Comparison of ENCODE assay signal across 9 cellular contexts in genomic region chr3:73094127-73094526, GRCh38. TPM values are rescaled to one million over a fixed set of nuclear protein-coding genes. Genes with fewer than 3 reads are reported as not detected.
DNase-seq lines count a peak whose midpoint lies in the region; TF ChIP-seq lines count a peak whose summit lies in the region.
"Had no signal": no experiment of that assay in that cellular context is flagged by ENCODE, and none has a peak within 500 bp of the region (broad histone marks: within the 10 kb centered on the region; RNA-seq: fewer than 3 reads in every experiment).

No MANE protein-coding gene starts in this region.

- TF ChIP-seq CTCF in CD14-positive monocyte (IDR thresholded peaks at IDR 0.05) = peak; percentile 61

- no peaks in the 10 kb centered on the region for H3K36me3 Mint-ChIP-seq in CD14-positive monocyte

- peaks cover 0 to 20% (median 5%) of the 10 kb centered on the region in 7 donors for H3K9me3 Mint-ChIP-seq in CD14-positive monocyte

- POLR2A ChIA-PET in HEK293T (lab: Yijun Ruan, JAX) = no interaction called here

- intact Hi-C loops in CD14-positive monocyte (cut with micrococcal nuclease) = no loop called here

- H3K4me1 Mint-ChIP-seq in CD14-positive monocyte = peaks cover 29% of the 10 kb centered on the region

- peak overlapping the region; percentile 57 to 83 for H3K4me3 Mint-ChIP-seq in CD14-positive monocyte

- peak overlapping the region; percentile 48 to 82 (median 79) for H3K27ac Mint-ChIP-seq in CD14-positive monocyte

- peaks cover 0 to 2% (median 0%) of the 10 kb centered on the region in 3 donors for H3K27me3 Mint-ChIP-seq in CD14-positive monocyte (ENCODE audit: low read depth in 3 of 3)

- DNase-seq in CD14-positive monocyte (ENCODE audit: low spot score) (no peak), HEK293T (ENCODE audit: extremely low spot score) (peak; percentile 27), OCI-M1 (lab: John Stamatoyannopoulos, UW) (peak; percentile 43), foreskin melanocyte (peak; percentile 46), NCI-H345 (lab: John Stamatoyannopoulos, UW) (no peak), retina (no peak), NCI-H446 (lab: John Stamatoyannopoulos, UW) (no peak)
- DNase-seq in activated effector memory CD4-positive, alpha-beta T cell treated with anti-CD3 and anti-CD28 coated beads, Interleukin-2, amount 50 U/mL, for 16 hours = no peak
- DNase-seq: pancreas had no signal

- CTCF ChIA-PET in HEK293T (lab: Yijun Ruan, JAX) = no interaction called here

TF ChIP-seq in HEK293T, 16 proteins besides CTCF, POLR2A, EP300 and RAD21:
- no peak for TF ChIP-seq FOXA1 (IDR thresholded peaks at IDR 0.05)
- TF ChIP-seq FOXM1 (IDR thresholded peaks at IDR 0.05; ENCODE audit: borderline replicate concordance) = no peak
- TF ChIP-seq NFRKB (IDR thresholded peaks at IDR 0.05) = no peak
- TF ChIP-seq PKNOX1 (IDR thresholded peaks at IDR 0.05) = no peak
- no peak for TF ChIP-seq SP1 (IDR thresholded peaks at IDR 0.05)
- TF ChIP-seq FOXK2 (IDR thresholded peaks at IDR 0.05) = no peak
- TF ChIP-seq L3MBTL2 (conservative IDR thresholded peaks at IDR 0.05) = no peak
- TF ChIP-seq LEF1 (IDR thresholded peaks at IDR 0.05; ENCODE audit: borderline replicate concordance) = no peak
- no peak for TF ChIP-seq BHLHE40 (IDR thresholded peaks at IDR 0.05; ENCODE audit: borderline replicate concordance)
- TF ChIP-seq ARNT (IDR thresholded peaks at IDR 0.05) = no peak
- TF ChIP-seq TARDBP (IDR thresholded peaks at IDR 0.05) = no peak
- TF ChIP-seq SUZ12 (IDR thresholded peaks at IDR 0.05) = no peak
- TF ChIP-seq ELF4 (IDR thresholded peaks at IDR 0.05) = no peak
- no peak for TF ChIP-seq ZNF384 (IDR thresholded peaks at IDR 0.05)
- TF ChIP-seq HDGF (IDR thresholded peaks at IDR 0.05; ENCODE audit: borderline replicate concordance) = no peak
- TF ChIP-seq CTBP1 (IDR thresholded peaks at IDR 0.05; ENCODE audit: borderline replicate concordance) = no peak

RNA-seq across cellular contexts. Expression of gene EBLN2, which starts 32.7 kb away (rescaled TPM):
- under 1 TPM; 0.27 to 0.40 TPM for polyA plus RNA-seq in CD14-positive monocyte

Comparison
In these comparisons a context has a peak if more than half of its experiments do, and no peak if none do; other contexts are left out.
1. DNase-seq: peak in HEK293T (single experiment), OCI-M1 (single experiment) and foreskin melanocyte (single experiment); none in CD14-positive monocyte (single experiment), NCI-H345 (single experiment), retina (single experiment), NCI-H446 (0 of 2) and activated effector memory CD4-positive, alpha-beta T cell treated with anti-CD3 and anti-CD28 coated beads, Interleukin-2, amount 50 U/mL, for 16 hours (single experiment).